9 cellular contexts compared by ENCODE assay signal in the genomic region with DNA sequence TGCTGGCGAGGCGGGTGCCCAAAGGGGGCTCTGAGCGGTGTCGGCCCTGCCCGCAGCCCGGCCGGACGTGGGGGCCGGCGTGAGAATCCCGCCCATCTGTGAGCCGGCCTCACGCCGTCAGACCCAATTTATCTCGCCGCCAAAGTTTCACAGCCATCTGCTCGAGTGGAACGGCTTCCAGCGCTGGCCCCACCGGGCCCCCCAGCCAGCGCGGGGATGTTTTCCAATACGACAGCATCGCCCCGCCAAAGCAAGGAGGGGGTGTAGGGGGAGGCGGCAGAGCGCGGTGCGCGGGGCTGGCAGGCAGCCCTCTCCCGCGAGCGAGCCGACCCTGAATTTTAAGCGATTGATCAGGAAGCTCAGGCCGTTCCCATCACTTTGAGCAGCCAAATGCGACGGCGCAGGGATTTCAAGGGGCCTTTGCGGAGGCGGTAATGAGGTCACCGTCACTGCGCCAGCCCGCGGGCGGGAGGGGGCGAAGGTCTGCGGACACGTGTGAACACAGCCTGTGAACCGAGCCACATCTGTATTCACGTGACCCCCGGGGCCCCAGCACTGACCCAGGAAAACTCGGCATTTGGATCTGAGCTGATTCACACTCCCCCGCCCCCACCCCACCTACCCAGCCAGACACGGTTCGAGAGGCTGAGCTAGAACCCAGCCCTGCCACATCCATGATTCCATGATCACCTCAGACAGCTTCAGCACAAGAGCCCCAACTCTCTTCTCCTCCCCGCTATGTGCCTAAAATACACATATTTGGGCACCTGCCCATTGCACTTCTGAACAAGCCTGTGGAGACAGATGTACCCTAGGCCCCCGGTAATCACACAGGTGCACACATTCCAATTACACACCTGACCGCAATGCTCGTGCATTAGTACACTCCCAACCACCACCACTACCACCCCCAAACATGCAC. TPM values are rescaled to one million over a fixed set of nuclear protein-coding genes. Genes with fewer than 3 reads are reported as not detected.
DNase-seq lines count a peak whose midpoint lies in the region; FAIRE-seq and TF ChIP-seq lines count a peak whose summit lies in the region.
"Had no signal": no experiment of that assay in that cellular context is flagged by ENCODE, and none has a peak within 500 bp of the region (broad histone marks: within the 10 kb centered on the region; RNA-seq: fewer than 3 reads in every experiment).

No MANE protein-coding gene starts in this region.

- H3K4me1 ChIP-seq in stomach smooth muscle (ENCODE audit: control insufficient read depth, insufficient read depth, low read length): peaks cover 35% of the 10 kb centered on the region

- H3K9me3 Mint-ChIP-seq in IgD-negative memory B cell (no peaks in the 10 kb centered on the region), endothelial cell (ENCODE audit: unreplicated experiment) (no peaks in the 10 kb centered on the region)

- no peaks in the 10 kb centered on the region for H3K36me3 ChIP-seq in stomach smooth muscle (ENCODE audit: control insufficient read depth in 2 of 2, insufficient read depth in 2 of 2, low read length in 2 of 2)

- H3K27me3 ChIP-seq in stomach smooth muscle (ENCODE audit: control insufficient read depth in 1 of 2, insufficient read depth in 2 of 2, low read length in 2 of 2): peaks cover 16 to 28% of the 10 kb centered on the region in 2 donors

- H3K4me3 Mint-ChIP-seq in IgD-negative memory B cell: peak overlapping the region; percentile 34 to 95 (median 88)
- peak overlapping the region; percentile 77 for H3K4me3 Mint-ChIP-seq in endothelial cell (ENCODE audit: unreplicated experiment)

- no peaks in the 10 kb centered on the region for H3K36me3 Mint-ChIP-seq in IgD-negative memory B cell
- H3K36me3 Mint-ChIP-seq in endothelial cell (ENCODE audit: low read depth, unreplicated experiment): peaks cover 4% of the 10 kb centered on the region

- H3K4me1 Mint-ChIP-seq in IgD-negative memory B cell (peaks cover 15 to 23% (median 21%) of the 10 kb centered on the region in 3 donors), endothelial cell (ENCODE audit: unreplicated experiment) (peaks cover 22% of the 10 kb centered on the region)

- DNase-seq in activated CD4-positive, CD25-positive, alpha-beta regulatory T cell treated with anti-CD3 and anti-CD28 coated beads, Interleukin-2, amount 50 U/mL, for 16 hours (ENCODE audit: low read depth, low spot score): peak; percentile 5
- no peak for DNase-seq in activated CD4-positive, CD25-positive, alpha-beta regulatory T cell (lab: John Stamatoyannopoulos, UW)
- DNase-seq in activated CD8-positive, alpha-beta memory T cell treated with anti-CD3 and anti-CD28 coated beads for 4 hours (ENCODE audit: low read depth in 2 of 2): peak; percentile 53 to 60
- DNase-seq in endothelial cell (ENCODE audit: low spot score) (no peak), myocyte (ENCODE audit: low read depth) (peak; percentile 40), frontal cortex (ENCODE audit: low spot score in 2 of 2) (no peak)

- H3K9me3 ChIP-seq in stomach smooth muscle (ENCODE audit: control insufficient read depth in 2 of 2, low read length in 2 of 2): no peaks in the 10 kb centered on the region

- H3K9ac ChIP-seq in stomach smooth muscle (ENCODE audit: low read length in 2 of 2): peak overlapping the region; percentile 21 to 45

- H3K27me3 Mint-ChIP-seq in IgD-negative memory B cell (peaks cover 4% of the 10 kb centered on the region), endothelial cell (ENCODE audit: unreplicated experiment) (peaks cover 30% of the 10 kb centered on the region)

- no peak for TF ChIP-seq CTCF in endothelial cell (IDR thresholded peaks at IDR 0.05; ENCODE audit: unreplicated experiment)

- H3K27ac ChIP-seq in stomach smooth muscle (ENCODE audit: low read length): no peak overlapping the region

- peak overlapping the region; percentile 56 to 96 (median 89) for H3K27ac Mint-ChIP-seq in IgD-negative memory B cell
- peak overlapping the region; percentile 74 for H3K27ac Mint-ChIP-seq in endothelial cell (ENCODE audit: unreplicated experiment)

- FAIRE-seq in frontal cortex (lab: Jason Lieb, UNC): no peak
- FAIRE-seq: islet of Langerhans had no signal

- H3K4me3 ChIP-seq in stomach smooth muscle (ENCODE audit: low read length in 2 of 2): peak overlapping the region; percentile 72 to 73

RNA-seq across cellular contexts. Expression of gene PSD2, which starts 47.8 kb away (rescaled TPM):
- not detected for polyA plus RNA-seq in IgD-negative memory B cell
- total RNA-seq in endothelial cell (ENCODE audit: unreplicated experiment): 0.15 TPM
- 0.05 TPM in 1 of 2 replicates, not detected in the other for total RNA-seq in myocyte
- 0.79 TPM for polyA plus RNA-seq in myocyte (2012)
- total RNA-seq in frontal cortex: 15.9 TPM

Comparison
In these comparisons a context has a peak if more than half of its experiments do, and no peak if none do; other contexts are left out.
1. DNase-seq: peak in activated CD4-positive, CD25-positive, alpha-beta regulatory T cell treated with anti-CD3 and anti-CD28 coated beads, Interleukin-2, amount 50 U/mL, for 16 hours (single experiment), activated CD8-positive, alpha-beta memory T cell treated with anti-CD3 and anti-CD28 coated beads for 4 hours (2 of 2) and myocyte (single experiment); none in activated CD4-positive, CD25-positive, alpha-beta regulatory T cell (0 of 4), endothelial cell (single experiment) and frontal cortex (0 of 2).
2. RNA of gene PSD2, which starts 47.8 kb away (total RNA-seq): 15.9 TPM in frontal cortex (single experiment); 0.15 TPM in endothelial cell (single experiment) and 0.05 TPM in myocyte; every median in the first group is over 10 times any median in the second.